Comparison of ENCODE assay signal across 35 cellular contexts in the genomic region with DNA sequence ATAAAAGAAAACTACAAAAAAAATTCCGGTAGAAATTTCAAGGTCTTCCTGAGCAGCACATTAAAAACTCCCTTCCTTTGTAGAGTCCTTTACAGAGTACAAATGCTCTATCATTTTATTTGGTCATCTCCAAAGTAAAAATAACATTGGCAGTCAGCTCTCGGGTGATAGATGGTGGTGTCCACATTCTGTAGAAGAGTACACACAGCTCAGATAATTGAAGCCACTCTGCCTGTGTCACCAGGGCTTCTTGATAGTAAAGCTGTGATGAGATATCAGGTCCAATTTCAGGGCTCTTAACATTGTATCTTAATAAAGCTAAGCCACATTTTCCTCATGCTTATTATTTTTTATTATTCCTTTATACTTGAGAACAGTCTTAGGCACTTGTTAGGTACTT.
"Had no signal": no experiment of that assay in that cellular context is flagged by ENCODE, and none has a peak within 500 bp of the region (broad histone marks: within the 10 kb centered on the region; RNA-seq: fewer than 3 reads in every experiment).

No MANE protein-coding gene starts in this region.

- H3K9me3 ChIP-seq: MG63 had no signal

- H3K27me3 ChIP-seq: MG63 had no signal

- H3K27ac ChIP-seq: KMS-11 had no signal

- DNase-seq: Karpas-422, Kasumi-1, MG63, MM.1S, MV-4-11, NCI-H1048, NCI-H1092, NCI-H1092 treated with DMSO at 0.1 percent for 48 hours, NCI-H1105, NCI-H1105 treated with DMSO at 0.1 percent for 48 hours, NCI-H1417 treated with DMSO at 0.1 percent for 48 hours, NCI-H1436, NCI-H1436 treated with DMSO at 0.1 percent for 48 hours, NCI-H146, NCI-H1694, NCI-H1694 treated with DMSO at 0.1 percent for 48 hours, NCI-H187, NCI-H187 treated with DMSO at 0.1 percent for 48 hours, NCI-H1930, NCI-H2029, NCI-H2029 treated with DMSO at 0.1 percent for 48 hours, NCI-H2081, NCI-H2081 treated with DMSO at 0.1 percent for 48 hours, NCI-H2107, NCI-H2171, NCI-H2171 treated with DMSO at 0.1 percent for 48 hours, NCI-H2227 treated with DMSO at 0.1 percent for 48 hours, NCI-H226, NCI-H345, NCI-H446, NCI-H446 treated with DMSO at 0.1 percent for 48 hours, NCI-H510A, NCI-H510A treated with DMSO at 0.1 percent for 48 hours, NCI-H524 had no signal

- H3K36me3 ChIP-seq: MG63 had no signal

- H3K4me3 ChIP-seq: MG63 had no signal
